ENCODE assay signal across 8 cellular contexts in the genomic region with DNA sequence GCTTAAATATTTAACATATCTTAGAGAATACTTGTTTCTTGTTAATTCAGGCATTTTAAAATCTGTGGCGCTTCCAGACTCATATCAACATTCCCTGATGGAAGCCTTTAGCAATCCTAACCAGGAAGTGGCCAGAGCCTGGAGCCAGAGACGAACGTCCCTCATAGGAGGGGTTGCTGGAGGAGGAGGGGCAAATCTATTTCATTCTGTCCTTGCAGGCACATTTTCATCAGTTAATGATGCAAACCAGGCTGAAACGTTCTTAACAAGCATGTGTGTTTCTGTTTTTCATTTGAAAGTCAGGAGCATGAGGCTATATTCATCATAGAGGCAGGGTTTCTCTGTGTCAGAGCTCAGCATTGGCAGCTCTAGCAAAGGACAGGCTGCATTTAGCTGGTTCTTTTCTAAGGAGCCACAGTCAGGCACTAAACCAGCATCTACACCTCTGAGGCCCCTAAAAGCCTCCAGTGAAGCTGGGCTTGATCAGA. TPM values are rescaled to one million over a fixed set of nuclear protein-coding genes. Genes with fewer than 3 reads are reported as not detected.
DNase-seq lines count a peak whose midpoint lies in the region; ATAC-seq, FAIRE-seq and TF ChIP-seq lines count a peak whose summit lies in the region.

No MANE protein-coding gene starts in this region.

- TF ChIP-seq POLR2A in testis (IDR thresholded peaks at IDR 0.05): no peak

- WGBS in testis, 2 donors: 20 to 26% methylated on average over 4 of the region's 4 CpGs

- TF ChIP-seq CTCF in bronchial epithelial cell (IDR thresholded peaks at IDR 0.05; ENCODE audit: insufficient read depth, low read length, severe bottlenecking) (no peak), testis (IDR thresholded peaks at IDR 0.05) (no peak)

- no peaks in the 10 kb centered on the region for H3K9me3 ChIP-seq in testis

- peaks cover 13% of the 10 kb centered on the region for H3K4me1 ChIP-seq in testis

- FAIRE-seq in bronchial epithelial cell (lab: Jason Lieb, UNC): no peak

- H3K4me3 ChIP-seq in bronchial epithelial cell (ENCODE audit: low read depth, low read length) (no peak overlapping the region), testis (no peak overlapping the region)

- ATAC-seq in left colon (peak; percentile 61), HG02642 (IDR thresholded peaks at IDR 0.05; ENCODE audit: poor library complexity, unreplicated experiment) (no peak), HG03025 (IDR thresholded peaks at IDR 0.05; ENCODE audit: low FRiP score, unreplicated experiment) (no peak)

- DNase-seq in bronchial epithelial cell (ENCODE audit: low read depth) (peak; percentile 39), left colon (peak in 1 of 2 donors; percentile 52), testis (peak; percentile 65), activated T-cell treated with anti-CD3 and anti-CD28 coated beads for 4 hours (no peak), NCI-H1436 (lab: John Stamatoyannopoulos, UW) (no peak)

- intact Hi-C loops in left colon (cut with DNase I, micrococcal nuclease): no loop called here
- intact Hi-C loops in testis (cut with DNase I; ENCODE audit: low total_unique reads): no loop called here

- TF ChIP-seq RAD21 in Ishikawa (IDR thresholded peaks at IDR 0.05; ENCODE audit: low read depth): no peak

- H3K27me3 ChIP-seq in bronchial epithelial cell (ENCODE audit: control insufficient read depth, insufficient read depth, low read length) (no peaks in the 10 kb centered on the region), testis (no peaks in the 10 kb centered on the region)

- TF ChIP-seq EP300 in Ishikawa (IDR thresholded peaks at IDR 0.05; ENCODE audit: borderline replicate concordance): no peak

- peak overlapping the region; percentile 49 to 62 for H3K27ac ChIP-seq in testis

- H3K36me3 ChIP-seq in bronchial epithelial cell (ENCODE audit: control insufficient read depth, insufficient read depth, low read length) (no peaks in the 10 kb centered on the region), testis (ENCODE audit: low read depth, missing control alignments) (no peaks in the 10 kb centered on the region)

TF ChIP-seq in Ishikawa, 13 proteins besides CTCF, POLR2A, EP300 and RAD21:
- TF ChIP-seq YY1 (IDR thresholded peaks at IDR 0.05; ENCODE audit: low read depth): no peak
- TF ChIP-seq NFIC (IDR thresholded peaks at IDR 0.05): 0 out of 2 replicates have a peak, but pooled peaks have one; percentile 5
- TF ChIP-seq, protein P1, sequence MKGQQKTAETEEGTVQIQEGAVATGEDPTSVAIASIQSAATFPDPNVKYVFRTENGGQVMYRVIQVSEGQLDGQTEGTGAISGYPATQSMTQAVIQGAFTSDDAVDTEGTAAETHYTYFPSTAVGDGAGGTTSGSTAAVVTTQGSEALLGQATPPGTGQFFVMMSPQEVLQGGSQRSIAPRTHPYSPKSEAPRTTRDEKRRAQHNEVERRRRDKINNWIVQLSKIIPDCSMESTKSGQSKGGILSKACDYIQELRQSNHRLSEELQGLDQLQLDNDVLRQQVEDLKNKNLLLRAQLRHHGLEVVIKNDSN (IDR thresholded peaks at IDR 0.05): no peak
- TF ChIP-seq, protein P2, sequence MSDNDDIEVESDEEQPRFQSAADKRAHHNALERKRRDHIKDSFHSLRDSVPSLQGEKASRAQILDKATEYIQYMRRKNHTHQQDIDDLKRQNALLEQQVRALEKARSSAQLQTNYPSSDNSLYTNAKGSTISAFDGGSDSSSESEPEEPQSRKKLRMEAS (IDR thresholded peaks at IDR 0.05): peak; percentile 2; the same call in 1 of the 2 replicates

RNA-seq across cellular contexts. Expression of gene IFIT2, which starts 17.8 kb away (rescaled TPM):
- total RNA-seq in bronchial epithelial cell (0.13 and 0.26 TPM in 2 replicates), left colon (1 to 10 TPM; 4.3 to 7.1 TPM), testis (1 to 10 TPM; 1.3 to 1.6 TPM)
- 4.3 TPM for polyA plus RNA-seq in testis (ENCODE audit: insufficient read depth, low read depth, low replicate concordance)

RNA-seq across cellular contexts. Expression of gene LIPA, which starts 32.5 kb away (rescaled TPM):
- total RNA-seq in bronchial epithelial cell: 13.6 and 20.8 TPM in 2 replicates
- total RNA-seq in left colon: 10 to 100 TPM; 19.0 to 39.8 TPM
- total RNA-seq in testis: 10 to 100 TPM; 13.3 to 13.9 TPM
- 32.3 TPM for polyA plus RNA-seq in testis (ENCODE audit: insufficient read depth, low read depth, low replicate concordance)

RNA-seq across cellular contexts. Expression of gene IFIT3, which starts 43.8 kb away (rescaled TPM):
- 0.13 and 0.26 TPM in 2 replicates for total RNA-seq in bronchial epithelial cell
- total RNA-seq in left colon: 10 to 100 TPM in 1 of 2 donors, 1 to 10 TPM in 1; 5.0 to 10.3 TPM
- 1 to 10 TPM; 5.4 to 6.9 TPM for total RNA-seq in testis
- 10.6 TPM for polyA plus RNA-seq in testis (ENCODE audit: insufficient read depth, low read depth, low replicate concordance)

Comparison
In these comparisons a context has a peak if more than half of its experiments do, and no peak if none do; other contexts are left out.
1. DNase-seq: peak in bronchial epithelial cell (single experiment) and testis (single experiment); none in activated T-cell treated with anti-CD3 and anti-CD28 coated beads for 4 hours (single experiment) and NCI-H1436 (single experiment).